ENCODE assay signal across 8 cellular contexts in the genomic region with DNA sequence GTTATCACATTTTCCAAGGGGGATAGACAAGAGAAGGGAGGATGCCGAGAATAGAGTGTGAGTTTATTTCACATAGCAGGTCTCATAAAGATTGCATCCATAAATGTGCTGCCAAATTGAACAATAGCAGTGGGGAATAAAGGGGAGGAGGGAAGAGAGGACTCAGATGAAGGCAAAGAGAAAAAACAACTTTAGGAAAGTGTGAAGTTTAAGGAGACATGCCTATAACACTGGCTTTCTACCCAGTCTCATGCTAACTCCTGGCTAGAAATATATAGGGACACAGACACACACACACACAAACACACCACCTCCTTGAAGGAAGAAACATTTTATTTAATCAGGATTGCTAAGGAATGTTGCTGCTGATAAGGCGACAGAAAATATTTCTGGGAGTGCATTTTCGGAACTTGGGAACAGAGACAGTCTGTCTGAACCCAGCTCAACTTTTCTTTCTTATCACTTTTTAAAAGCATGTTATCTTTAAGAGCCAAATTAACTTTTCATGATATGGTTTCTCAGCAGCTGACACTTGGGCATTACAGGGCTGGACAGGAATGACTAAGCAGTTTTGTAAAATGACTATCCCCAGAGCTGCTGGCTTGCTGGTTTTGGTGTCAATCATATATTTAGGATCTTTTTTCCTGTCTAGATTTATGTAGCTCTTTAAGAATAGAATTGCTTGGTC.
A peak's percentile ranks its signal among the peaks of the same experiment; 100 is the strongest.
DNase-seq lines count a peak whose midpoint lies in the region; ATAC-seq, FAIRE-seq and TF ChIP-seq lines count a peak whose summit lies in the region.

No MANE protein-coding gene starts in this region.

- no peak for TF ChIP-seq POLR2A in upper lobe of left lung (IDR thresholded peaks at IDR 0.05)

- H3K27ac ChIP-seq in OCI-LY1 (ENCODE audit: low read depth, low read length, poor library complexity, severe bottlenecking) (peak overlapping the region; percentile 83), upper lobe of left lung (peak overlapping the region; percentile 42 to 59 (median 50))

- intact Hi-C loops in Caco-2 (cut with micrococcal nuclease; ENCODE audit: unreplicated experiment) (loop anchor here (1.0 to 5.0 kb wide), 4 partner anchors 11 to 474 kb away; partner anchors contain the start of gene RBMS3), Right ventricle myocardium superior (cut with DNase I) (no loop called here)

- no peaks in the 10 kb centered on the region for H3F3A ChIP-seq in OCI-LY1 (ENCODE audit: insufficient read depth, low read length)

- TF ChIP-seq EP300 in upper lobe of left lung (IDR thresholded peaks at IDR 0.05): no peak

- H3K4me2 ChIP-seq in OCI-LY1 (ENCODE audit: low read length): peak overlapping the region; percentile 63

- CTCF ChIA-PET in Caco-2 (lab: Charles Lee): interaction anchor here (1.2 kb wide), 1 partner anchor 18 kb away, joined by 3 read pairs; no protein-coding TSS in a partner anchor

- peak overlapping the region; percentile 66 for H3K27ac Mint-ChIP-seq in Caco-2 (ENCODE audit: unreplicated experiment)
- H3K27ac Mint-ChIP-seq in activated T-cell treated with anti-CD3 and anti-CD28 coated beads, Interleukin-2, amount 50 U/mL, for 24 hours: no peak overlapping the region

- peaks cover 25% of the 10 kb centered on the region for H3K4me1 Mint-ChIP-seq in Caco-2 (ENCODE audit: low read depth, unreplicated experiment)
- peaks cover 15% of the 10 kb centered on the region for H3K4me1 Mint-ChIP-seq in activated T-cell treated with anti-CD3 and anti-CD28 coated beads, Interleukin-2, amount 50 U/mL, for 24 hours (ENCODE audit: low read depth)

- H3K27me3 ChIP-seq in Caco-2 (replicated peaks; ENCODE audit: control insufficient read depth, insufficient read depth, low read length): no peaks in the 10 kb centered on the region
- no peaks in the 10 kb centered on the region for H3K27me3 ChIP-seq in OCI-LY1 (ENCODE audit: insufficient read depth, low read length)
- H3K27me3 ChIP-seq in upper lobe of left lung: no peaks in the 10 kb centered on the region

- WGBS in upper lobe of left lung, 2 donors: 22 to 23% methylated on average over 3 of the region's 3 CpGs

- no peaks in the 10 kb centered on the region for H4K20me1 ChIP-seq in OCI-LY1 (ENCODE audit: insufficient read depth, low read length)

- no peaks in the 10 kb centered on the region for H3K9me3 ChIP-seq in Caco-2
- no peaks in the 10 kb centered on the region; the same call in 1 of the 2 replicates for H3K9me3 ChIP-seq in OCI-LY1 (ENCODE audit: low read length)
- no peaks in the 10 kb centered on the region for H3K9me3 ChIP-seq in upper lobe of left lung

- H3K9me2 ChIP-seq in OCI-LY1 (ENCODE audit: low read depth, low read length): no peaks in the 10 kb centered on the region

- H3K4me3 Mint-ChIP-seq in Caco-2 (ENCODE audit: unreplicated experiment): peak overlapping the region; percentile 3
- no peak overlapping the region for H3K4me3 Mint-ChIP-seq in activated T-cell treated with anti-CD3 and anti-CD28 coated beads, Interleukin-2, amount 50 U/mL, for 24 hours

- no peaks in the 10 kb centered on the region for H3K27me3 Mint-ChIP-seq in Caco-2 (ENCODE audit: insufficient read depth, unreplicated experiment)
- H3K27me3 Mint-ChIP-seq in activated T-cell treated with anti-CD3 and anti-CD28 coated beads, Interleukin-2, amount 50 U/mL, for 24 hours: peaks cover 4% of the 10 kb centered on the region

- peaks cover 10% of the 10 kb centered on the region for H3K36me3 Mint-ChIP-seq in Caco-2 (ENCODE audit: insufficient read depth, unreplicated experiment)
- no peaks in the 10 kb centered on the region for H3K36me3 Mint-ChIP-seq in activated T-cell treated with anti-CD3 and anti-CD28 coated beads, Interleukin-2, amount 50 U/mL, for 24 hours (ENCODE audit: low read depth)

- no peak overlapping the region for H3K4me3 ChIP-seq in Caco-2 (ENCODE audit: low read depth, low read length)
- peak overlapping the region; percentile 35 for H3K4me3 ChIP-seq in OCI-LY1 (ENCODE audit: low read depth, low read length, poor library complexity, severe bottlenecking)
- H3K4me3 ChIP-seq in upper lobe of left lung: no peak overlapping the region

- POLR2A ChIA-PET in Caco-2 (lab: Charles Lee): interaction anchor here (0.6 kb wide), 1 partner anchor 925 kb away, joined by 4 read pairs; no protein-coding TSS in a partner anchor

- H3K4me1 ChIP-seq in Caco-2 (peaks cover 57% of the 10 kb centered on the region), OCI-LY1 (ENCODE audit: insufficient read depth, low read length, severe bottlenecking) (peaks cover 54% of the 10 kb centered on the region), upper lobe of left lung (peaks cover 8 to 16% (median 15%) of the 10 kb centered on the region in 4 donors)

- DNase-seq in Caco-2 (peak; percentile 71 to 72), H4 (ENCODE audit: low spot score) (peak; percentile 32), Right ventricle myocardium superior (no peak), upper lobe of left lung (no peak), hippocampal formation (lab: John Stamatoyannopoulos, UW) (no peak), D721Med (ENCODE audit: insufficient read length, low spot score) (no peak)
- DNase-seq in activated T-cell treated with anti-CD3 and anti-CD28 coated beads, Interleukin-2, amount 50 U/mL, for 24 hours: no peak

- H3K79me2 ChIP-seq in OCI-LY1 (ENCODE audit: insufficient read depth, low read length): no peaks in the 10 kb centered on the region

- BruUV-seq in Caco-2 (replicated peaks; lab: Mats Ljungman, UMichigan): no TSS peak

- no peak for FAIRE-seq in D721Med (lab: Jason Lieb, UNC)

- ATAC-seq in Right ventricle myocardium superior (ENCODE audit: poor library complexity) (peak; percentile 77), upper lobe of left lung (ENCODE audit: low FRiP score in 2 of 2) (peak; percentile 66 to 68)

- TF ChIP-seq CTCF in Caco-2 (IDR thresholded peaks at IDR 0.05; ENCODE audit: insufficient read depth in 1 of 2, low read depth in 1 of 2, low read length in 1 of 2, severe bottlenecking in 1 of 2, unreplicated experiment in 1 of 2): no peak
- TF ChIP-seq CTCF in OCI-LY1 (IDR thresholded peaks at IDR 0.05; ENCODE audit: low read length): no peak
- no peak for TF ChIP-seq CTCF in upper lobe of left lung (IDR thresholded peaks at IDR 0.05)
- no peak for TF ChIP-seq CTCF in D721Med (IDR thresholded peaks at IDR 0.05; ENCODE audit: insufficient read depth, missing control alignments)

- peak overlapping the region; percentile 37; the same call in 1 of the 2 replicates for H3K9ac ChIP-seq in OCI-LY1 (ENCODE audit: low read length)

- H3K9me3 Mint-ChIP-seq in Caco-2 (ENCODE audit: unreplicated experiment): no peaks in the 10 kb centered on the region
- peaks cover 3% of the 10 kb centered on the region for H3K9me3 Mint-ChIP-seq in activated T-cell treated with anti-CD3 and anti-CD28 coated beads, Interleukin-2, amount 50 U/mL, for 24 hours

- no peak overlapping the region for H2AFZ ChIP-seq in OCI-LY1 (ENCODE audit: low read length)

- H3K36me3 ChIP-seq in Caco-2 (ENCODE audit: control insufficient read depth, insufficient read depth, low read length) (no peaks in the 10 kb centered on the region), OCI-LY1 (ENCODE audit: insufficient read depth, low read length) (no peaks in the 10 kb centered on the region; the same call in 1 of the 2 replicates), upper lobe of left lung (no peaks in the 10 kb centered on the region)

Comparison
In these comparisons a context has a peak if more than half of its experiments do, and no peak if none do; other contexts are left out.
1. DNase-seq: peak in Caco-2 (2 of 2) and H4 (single experiment); none in Right ventricle myocardium superior (single experiment), upper lobe of left lung (0 of 2), activated T-cell treated with anti-CD3 and anti-CD28 coated beads, Interleukin-2, amount 50 U/mL, for 24 hours (single experiment), hippocampal formation (0 of 2) and D721Med (single experiment).